ENCODE assay signal across 9 cellular contexts in the genomic region with DNA sequence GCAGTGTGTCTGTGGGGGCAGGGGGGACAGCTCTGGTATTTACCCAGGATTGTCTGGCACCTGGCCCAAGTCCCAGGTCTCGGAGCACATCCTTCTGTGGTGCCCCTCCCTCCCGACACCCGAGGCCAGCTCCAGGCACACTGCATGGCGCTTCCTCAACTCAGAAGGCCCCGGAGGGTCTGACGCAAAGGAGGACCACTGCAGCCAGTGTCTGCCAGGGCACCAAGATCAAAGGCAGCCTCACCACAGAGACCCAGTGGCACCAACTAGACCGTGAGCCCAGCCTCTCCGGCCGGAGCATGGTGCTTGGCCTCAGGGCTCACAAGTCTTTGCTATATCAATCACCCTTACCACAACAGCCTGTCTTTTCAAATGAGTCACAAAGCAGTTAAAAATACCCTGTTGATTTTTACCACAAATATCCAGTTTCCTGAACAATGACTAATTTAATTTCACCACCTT.
DNase-seq lines count a peak whose midpoint lies in the region; ATAC-seq and TF ChIP-seq lines count a peak whose summit lies in the region.
"Had no signal": no experiment of that assay in that cellular context is flagged by ENCODE, and none has a peak within 500 bp of the region (broad histone marks: within the 10 kb centered on the region; RNA-seq: fewer than 3 reads in every experiment).

No MANE protein-coding gene starts in this region.

- no peak overlapping the region for H3K4me3 Mint-ChIP-seq in stimulated activated memory B cell treated with anti-CD40 and anti-IgM and Interleukin-4, amounts not matched to agents 10 μg/mL and 1 μg/mL and 100 μg/mL, for 72 hours

- ATAC-seq in GM21390 (IDR thresholded peaks at IDR 0.05; ENCODE audit: unreplicated experiment), result peak; percentile 50
- ATAC-seq in HG03558 (IDR thresholded peaks at IDR 0.05; ENCODE audit: extremely low read depth, unreplicated experiment), result peak; percentile 48
- peak; percentile 67 for ATAC-seq in stimulated activated memory B cell treated with anti-CD40 and anti-IgM and Interleukin-4, amounts not matched to agents 10 μg/mL and 1 μg/mL and 100 μg/mL, for 72 hours
- no peak for ATAC-seq in mucosa of descending colon

- H3K36me3 ChIP-seq in H7 (replicated peaks; ENCODE audit: control insufficient read depth, insufficient read depth, low read length) (peaks cover 3% of the 10 kb centered on the region), mucosa of descending colon (ENCODE audit: low read depth) (no peaks in the 10 kb centered on the region)

- H3K9me3 Mint-ChIP-seq in stimulated activated memory B cell treated with anti-CD40 and anti-IgM and Interleukin-4, amounts not matched to agents 10 μg/mL and 1 μg/mL and 100 μg/mL, for 72 hours, result no peaks in the 10 kb centered on the region

- peaks cover 35% of the 10 kb centered on the region for H3K27me3 Mint-ChIP-seq in stimulated activated memory B cell treated with anti-CD40 and anti-IgM and Interleukin-4, amounts not matched to agents 10 μg/mL and 1 μg/mL and 100 μg/mL, for 72 hours

- DNase-seq in GM12865 (ENCODE audit: low read depth) (peak; percentile 76), astrocyte of the cerebellum (ENCODE audit: low read depth) (peak; percentile 72), GM10266 (ENCODE audit: extremely low spot score) (no peak), H7 (no peak), mucosa of descending colon (no peak)

- in situ Hi-C loops in astrocyte of the cerebellum (cut with HindIII; ENCODE audit: low sequenced_read_pairs), result no loop called here

- H3K27me3 ChIP-seq in H7 (ENCODE audit: control insufficient read depth, insufficient read depth, low read length), result no peaks in the 10 kb centered on the region
- H3K27me3 ChIP-seq: tibial artery had no signal

- intact Hi-C loops in mucosa of descending colon (cut with DNase I, micrococcal nuclease), result no loop called here

- peaks cover 54% of the 10 kb centered on the region for H3K4me1 Mint-ChIP-seq in stimulated activated memory B cell treated with anti-CD40 and anti-IgM and Interleukin-4, amounts not matched to agents 10 μg/mL and 1 μg/mL and 100 μg/mL, for 72 hours

- no peaks in the 10 kb centered on the region for H3K36me3 Mint-ChIP-seq in stimulated activated memory B cell treated with anti-CD40 and anti-IgM and Interleukin-4, amounts not matched to agents 10 μg/mL and 1 μg/mL and 100 μg/mL, for 72 hours

- no peak for TF ChIP-seq CTCF in GM12865 (IDR thresholded peaks at IDR 0.05; ENCODE audit: insufficient read depth, low read depth, low read length, missing control alignments)
- TF ChIP-seq CTCF in astrocyte of the cerebellum (IDR thresholded peaks at IDR 0.05; ENCODE audit: low read depth, low read length, missing control alignments), result no peak
- no peak for TF ChIP-seq CTCF in GM10266 (IDR thresholded peaks at IDR 0.05; ENCODE audit: control insufficient read depth, insufficient read depth, low read depth, missing control alignments)
- no peak for TF ChIP-seq CTCF in mucosa of descending colon (IDR thresholded peaks at IDR 0.05)

- no peaks in the 10 kb centered on the region for H3K9me3 ChIP-seq in mucosa of descending colon
- H3K9me3 ChIP-seq: tibial artery had no signal

- H3K27ac Mint-ChIP-seq in stimulated activated memory B cell treated with anti-CD40 and anti-IgM and Interleukin-4, amounts not matched to agents 10 μg/mL and 1 μg/mL and 100 μg/mL, for 72 hours, result peak overlapping the region; percentile 64

- no peak overlapping the region for H3K4me3 ChIP-seq in GM12865 (ENCODE audit: low read depth, low read length)
- H3K4me3 ChIP-seq in astrocyte of the cerebellum (ENCODE audit: low read depth, low read length), result no peak overlapping the region
- no peak overlapping the region for H3K4me3 ChIP-seq in H7 (ENCODE audit: insufficient read depth, low read depth, low read length)
- H3K4me3 ChIP-seq in mucosa of descending colon, result no peak overlapping the region
- H3K4me3 ChIP-seq: tibial artery had no signal

- no peaks in the 10 kb centered on the region for H3K4me1 ChIP-seq in mucosa of descending colon (ENCODE audit: low read depth)

Comparison
In these comparisons a context has a peak if more than half of its experiments do, and no peak if none do; other contexts are left out.
1. DNase-seq: peak in GM12865 (single experiment) and astrocyte of the cerebellum (single experiment); none in GM10266 (single experiment), H7 (single experiment) and mucosa of descending colon (0 of 3).